26 cellular contexts compared by ENCODE assay signal in genomic region chrX:28491322-28491721, GRCh38.
"Had no signal": no experiment of that assay in that cellular context is flagged by ENCODE, and none has a peak within 500 bp of the region (broad histone marks: within the 10 kb centered on the region; RNA-seq: fewer than 3 reads in every experiment).

No MANE protein-coding gene starts in this region.

- H3K36me3 ChIP-seq: esophagus squamous epithelium, gastrocnemius medialis, heart right ventricle, left lung, lower lobe of right lung had no signal

- ATAC-seq: gastrocnemius medialis; heart right ventricle; left cardiac atrium; left lung; left ventricle myocardium superior; lower lobe of right lung; mucosa of descending colon; naive thymus-derived CD8-positive, alpha-beta T cell had no signal

- H3K4me3 ChIP-seq: coronary artery, dorsolateral prefrontal cortex, esophagus squamous epithelium, gastrocnemius medialis, heart right ventricle, left lung, lower lobe of right lung, mucosa of descending colon had no signal

- H3K4me1 ChIP-seq: gastrocnemius medialis, heart right ventricle, left lung, lower lobe of right lung had no signal

- H3K9me3 ChIP-seq: esophagus squamous epithelium, gastrocnemius medialis, heart right ventricle, left lung, lower lobe of right lung, mucosa of descending colon had no signal

- FAIRE-seq: islet of Langerhans, keratinocyte had no signal

- H3K27me3 Mint-ChIP-seq: naive B cell; naive thymus-derived CD8-positive, alpha-beta T cell had no signal

- DNase-seq: dermis blood vessel endothelial cell; dorsolateral prefrontal cortex; effector CD4-positive, alpha-beta T cell; effector memory CD4-positive, alpha-beta T cell; erythroblast; esophagus squamous epithelium; foreskin fibroblast; foreskin melanocyte; gastrocnemius medialis; glutamatergic neuron; head of caudate nucleus; heart right ventricle; hippocampal formation; left cardiac atrium; left lung; left ventricle myocardium superior; lower lobe of right lung; mesenchymal stem cell; mucosa of descending colon; naive B cell; naive thymus-derived CD8-positive, alpha-beta T cell had no signal

- H3K36me3 Mint-ChIP-seq: mesothelial cell of epicardium; naive B cell; naive thymus-derived CD8-positive, alpha-beta T cell had no signal

- H3K27me3 ChIP-seq: esophagus squamous epithelium, gastrocnemius medialis, heart right ventricle, left lung had no signal

- H3K27ac ChIP-seq: coronary artery, dorsolateral prefrontal cortex, epithelial cell of prostate, esophagus squamous epithelium, gastrocnemius medialis, heart right ventricle, left lung, lower lobe of right lung had no signal

- H3K27ac Mint-ChIP-seq: mesothelial cell of epicardium; naive B cell; naive thymus-derived CD8-positive, alpha-beta T cell had no signal

- H3K4me3 Mint-ChIP-seq: mesothelial cell of epicardium; naive B cell; naive thymus-derived CD8-positive, alpha-beta T cell had no signal

- H3K4me1 Mint-ChIP-seq: mesothelial cell of epicardium; naive B cell; naive thymus-derived CD8-positive, alpha-beta T cell had no signal
